In the genomic region with DNA sequence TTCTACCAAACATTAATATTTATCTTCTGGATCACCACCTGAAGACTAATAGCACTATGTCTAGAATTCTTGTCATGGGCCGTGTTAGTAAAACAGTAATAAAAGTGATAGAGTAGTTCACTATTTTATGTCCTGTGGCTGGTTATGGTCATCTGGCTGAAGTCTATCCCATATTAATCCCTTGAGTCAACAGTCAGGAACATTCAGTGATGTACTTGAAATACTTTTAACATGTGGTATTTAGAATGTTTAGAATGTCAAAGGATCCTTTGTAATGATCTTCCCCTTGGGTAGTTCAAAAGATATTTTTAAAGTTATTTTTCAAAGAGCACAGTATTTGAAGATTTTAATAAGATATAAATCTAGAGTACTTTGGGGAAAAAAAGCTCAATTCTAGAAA, we compare ENCODE assay signal across 1 cellular context.
TF ChIP-seq lines count a peak whose summit lies in the region.

No MANE protein-coding gene starts in this region.

TF ChIP-seq in GM12878, 131 proteins besides CTCF, POLR2A, EP300 and RAD21:
- TF ChIP-seq, protein P1, sequence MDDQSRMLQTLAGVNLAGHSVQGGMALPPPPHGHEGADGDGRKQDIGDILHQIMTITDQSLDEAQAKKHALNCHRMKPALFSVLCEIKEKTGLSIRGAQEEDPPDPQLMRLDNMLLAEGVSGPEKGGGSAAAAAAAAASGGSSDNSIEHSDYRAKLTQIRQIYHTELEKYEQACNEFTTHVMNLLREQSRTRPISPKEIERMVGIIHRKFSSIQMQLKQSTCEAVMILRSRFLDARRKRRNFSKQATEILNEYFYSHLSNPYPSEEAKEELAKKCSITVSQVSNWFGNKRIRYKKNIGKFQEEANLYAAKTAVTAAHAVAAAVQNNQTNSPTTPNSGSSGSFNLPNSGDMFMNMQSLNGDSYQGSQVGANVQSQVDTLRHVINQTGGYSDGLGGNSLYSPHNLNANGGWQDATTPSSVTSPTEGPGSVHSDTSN (IDR thresholded peaks at IDR 0.05; ENCODE audit: insufficient replicate concordance, low read depth, low read length) = no peak
- TF ChIP-seq SIN3A (IDR thresholded peaks at IDR 0.05; ENCODE audit: low read depth, low read length) = no peak
- TF ChIP-seq CEBPB (IDR thresholded peaks at IDR 0.05; ENCODE audit: borderline replicate concordance in 1 of 2, low read depth in 2 of 2, low read length in 2 of 2) = no peak
- no peak for TF ChIP-seq NR2C1 (IDR thresholded peaks at IDR 0.05)
- TF ChIP-seq, protein P2, sequence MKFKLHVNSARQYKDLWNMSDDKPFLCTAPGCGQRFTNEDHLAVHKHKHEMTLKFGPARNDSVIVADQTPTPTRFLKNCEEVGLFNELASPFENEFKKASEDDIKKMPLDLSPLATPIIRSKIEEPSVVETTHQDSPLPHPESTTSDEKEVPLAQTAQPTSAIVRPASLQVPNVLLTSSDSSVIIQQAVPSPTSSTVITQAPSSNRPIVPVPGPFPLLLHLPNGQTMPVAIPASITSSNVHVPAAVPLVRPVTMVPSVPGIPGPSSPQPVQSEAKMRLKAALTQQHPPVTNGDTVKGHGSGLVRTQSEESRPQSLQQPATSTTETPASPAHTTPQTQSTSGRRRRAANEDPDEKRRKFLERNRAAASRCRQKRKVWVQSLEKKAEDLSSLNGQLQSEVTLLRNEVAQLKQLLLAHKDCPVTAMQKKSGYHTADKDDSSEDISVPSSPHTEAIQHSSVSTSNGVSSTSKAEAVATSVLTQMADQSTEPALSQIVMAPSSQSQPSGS (IDR thresholded peaks at IDR 0.05; ENCODE audit: low read length) = no peak
- no peak for TF ChIP-seq MEF2B (IDR thresholded peaks at IDR 0.05; ENCODE audit: partially characterized antibody, poor library complexity, severe bottlenecking)
- TF ChIP-seq ZNF274 (IDR thresholded peaks at IDR 0.05; ENCODE audit: insufficient read depth, insufficient read length) = no peak
- no peak for TF ChIP-seq HCFC1 (IDR thresholded peaks at IDR 0.05; ENCODE audit: low read length)
